33 cellular contexts compared by ENCODE assay signal in genomic region chr7:75987805-75988630, GRCh38. TPM values are rescaled to one million over a fixed set of nuclear protein-coding genes. Genes with fewer than 3 reads are reported as not detected.
DNase-seq lines count a peak whose midpoint lies in the region; ATAC-seq and TF ChIP-seq lines count a peak whose summit lies in the region.
"Had no signal": no experiment of that assay in that cellular context is flagged by ENCODE, and none has a peak within 500 bp of the region (broad histone marks: within the 10 kb centered on the region; RNA-seq: fewer than 3 reads in every experiment).

No MANE protein-coding gene starts in this region.

- intact Hi-C loops in left ventricle myocardium inferior (cut with micrococcal nuclease), result no loop called here
- intact Hi-C loops in left cardiac atrium (cut with DNase I), result loop anchor here in 1 of 2 donors (10.0 kb wide), 1 partner anchor 73 kb away; the partner anchor contains the start of gene POR
- intact Hi-C loops in activated B cell treated with CpG ODN at 0.5 μM for 24 hours (cut with micrococcal nuclease), result no loop called here
- intact Hi-C loops in upper lobe of right lung (cut with DNase I), result no loop called here

- peaks cover 57% of the 10 kb centered on the region for H3K36me3 Mint-ChIP-seq in activated B cell treated with CpG ODN at 0.5 μM for 24 hours (ENCODE audit: low read depth)

- CTCF ChIA-PET in activated B cell treated with CpG ODN at 0.5 μM for 24 hours (lab: Charles Lee), result no interaction called here

- H3K27ac ChIP-seq in left ventricle myocardium inferior (replicated peaks) (peak overlapping the region; percentile 34), lung (ENCODE audit: low read depth in 1 of 2, low read length in 1 of 2) (peak overlapping the region; percentile 11 to 13), upper lobe of right lung (no peak overlapping the region)
- H3K27ac ChIP-seq: BLaER1, pancreas, SK-N-MC, vagina had no signal

- no peaks in the 10 kb centered on the region for H3K27me3 ChIP-seq in left ventricle myocardium inferior (ENCODE audit: low read depth)
- no peaks in the 10 kb centered on the region for H3K27me3 ChIP-seq in lung (ENCODE audit: control insufficient read depth, insufficient read depth)
- no peaks in the 10 kb centered on the region for H3K27me3 ChIP-seq in upper lobe of right lung
- H3K27me3 ChIP-seq: BLaER1, pancreas, vagina had no signal

- H3K9me3 ChIP-seq in left ventricle myocardium inferior (replicated peaks), result no peaks in the 10 kb centered on the region
- no peaks in the 10 kb centered on the region for H3K9me3 ChIP-seq in lung (ENCODE audit: control insufficient read depth in 2 of 2, insufficient read depth in 1 of 2, low read length in 1 of 2)
- no peaks in the 10 kb centered on the region for H3K9me3 ChIP-seq in upper lobe of right lung
- H3K9me3 ChIP-seq: BLaER1, mucosa of descending colon, pancreas, vagina had no signal

- TF ChIP-seq CTCF in left ventricle myocardium inferior (IDR thresholded peaks at IDR 0.05; ENCODE audit: borderline replicate concordance) (no peak), activated B cell treated with CpG ODN at 0.5 μM for 24 hours (IDR thresholded peaks at IDR 0.05) (no peak), lung (IDR thresholded peaks at IDR 0.05; ENCODE audit: control extremely low read depth, extremely low read depth) (no peak), upper lobe of right lung (IDR thresholded peaks at IDR 0.05) (no peak)

- H3K4me1 Mint-ChIP-seq in activated B cell treated with CpG ODN at 0.5 μM for 24 hours, result peaks cover 30% of the 10 kb centered on the region

- ATAC-seq in left cardiac atrium (no peak), activated B cell treated with CpG ODN at 0.5 μM for 24 hours (ENCODE audit: low read depth) (no peak), lung (ENCODE audit: insufficient read depth, low FRiP score) (no peak), upper lobe of right lung (no peak), HG02885 (IDR thresholded peaks at IDR 0.05; ENCODE audit: poor library complexity, unreplicated experiment) (no peak), GM18519 (IDR thresholded peaks at IDR 0.05; ENCODE audit: low FRiP score, unreplicated experiment) (no peak)
- ATAC-seq: activated CD4-positive, CD25-positive, alpha-beta regulatory T cell treated with anti-CD3 and anti-CD28 coated beads, Interleukin-2, amount 50 U/mL, for 24 hours; activated CD8-positive, alpha-beta memory T cell treated with anti-CD3 and anti-CD28 coated beads, Interleukin-2, amount 10 ng/mL, durations not matched to agents 7 days and 5 days; activated naive CD8-positive, alpha-beta T cell treated with anti-CD3 and anti-CD28 coated beads, Interleukin-2, amount 50 U/mL, for 24 hours; esophagus mucosa; GM12878; mucosa of descending colon had no signal

- H3K4me3 Mint-ChIP-seq in activated B cell treated with CpG ODN at 0.5 μM for 24 hours, result no peak overlapping the region
- H3K4me3 Mint-ChIP-seq: activated CD8-positive, alpha-beta memory T cell treated with anti-CD3 and anti-CD28 coated beads, Interleukin-2, amount 10 ng/mL, durations not matched to agents 7 days and 5 days; activated naive CD8-positive, alpha-beta T cell treated with anti-CD3 and anti-CD28 coated beads, Interleukin-2, amount 50 U/mL, for 24 hours; nephron progenitor cell; T-helper 1 cell treated with Interleukin-12 subunit alpha and Interleukin-12 subunit beta and Interleukin-4 antibody, amounts not matched to agents 30 μg/mL and 1 μg/mL, for 36 hours had no signal

- peaks cover 55% of the 10 kb centered on the region for H3K4me1 ChIP-seq in left ventricle myocardium inferior
- peaks cover 0 to 14% of the 10 kb centered on the region in 2 donors for H3K4me1 ChIP-seq in lung (ENCODE audit: control insufficient read depth in 2 of 2, insufficient read depth in 2 of 2, low read length in 2 of 2)
- peaks cover 1% of the 10 kb centered on the region for H3K4me1 ChIP-seq in upper lobe of right lung
- H3K4me1 ChIP-seq: BLaER1 had no signal

- no peak for DNase-seq in left ventricle myocardium inferior
- no peak for DNase-seq in left cardiac atrium
- DNase-seq in activated B cell treated with CpG ODN at 0.5 μM for 24 hours, result no peak
- no peak for DNase-seq in lung (ENCODE audit: low spot score)
- DNase-seq in upper lobe of right lung, result peak; percentile 62
- no peak for DNase-seq in hepatic stellate cell (ENCODE audit: low spot score)
- DNase-seq: activated CD4-positive, alpha-beta T cell treated with anti-CD3 and anti-CD28 coated beads, Interleukin-2, amount 50 U/mL, for 4 hours; activated CD8-positive, alpha-beta memory T cell treated with anti-CD3 and anti-CD28 coated beads, Interleukin-2, amount 10 ng/mL, durations not matched to agents 7 days and 5 days; activated naive CD8-positive, alpha-beta T cell treated with anti-CD3 and anti-CD28 coated beads, Interleukin-2, amount 50 U/mL, for 24 hours; activated T-cell treated with anti-CD3 and anti-CD28 coated beads, Interleukin-2, amount 50 U/mL, for 48 hours; central memory CD4-positive, alpha-beta T cell; dermis blood vessel endothelial cell; HCEC 1CT; islet precursor cell; NCI-H1092; NCI-H1694 treated with DMSO at 0.1 percent for 48 hours; NCI-H2171; NCI-H524; nephron progenitor cell; RPMI8226; stimulated activated CD4-positive, alpha-beta T cell treated with anti-CD3 and anti-CD28 coated beads, Interleukin-2, amount 100 ng/mL, for 24 hours; stimulated activated naive CD8-positive, alpha-beta T cell treated with anti-CD3 and anti-CD28 coated beads, Interleukin-15, amount 100 ng/mL, for 72 hours had no signal

- H3K9me3 Mint-ChIP-seq in activated B cell treated with CpG ODN at 0.5 μM for 24 hours, result no peaks in the 10 kb centered on the region
- H3K9me3 Mint-ChIP-seq: activated naive CD8-positive, alpha-beta T cell treated with anti-CD3 and anti-CD28 coated beads, Interleukin-2, amount 50 U/mL, for 24 hours; nephron progenitor cell; stimulated activated naive CD8-positive, alpha-beta T cell treated with anti-CD3 and anti-CD28 coated beads, Interleukin-15, amount 100 ng/mL, for 72 hours; T-helper 1 cell treated with Interleukin-12 subunit alpha and Interleukin-12 subunit beta and Interleukin-4 antibody, amounts not matched to agents 30 μg/mL and 1 μg/mL, for 36 hours had no signal

- H3K4me3 ChIP-seq in left ventricle myocardium inferior (no peak overlapping the region), lung (no peak overlapping the region), upper lobe of right lung (no peak overlapping the region)
- H3K4me3 ChIP-seq: BLaER1, GM12878, mucosa of descending colon, pancreas, SK-N-MC, vagina had no signal

- 89 to 90% methylated on average over 33 of the region's 33 CpGs for WGBS in lung, 2 donors

- POLR2A ChIA-PET in activated B cell treated with CpG ODN at 0.5 μM for 24 hours (lab: Charles Lee), result interaction anchor here (1.1 kb wide), 1 partner anchor 23 kb away, joined by 3 read pairs; no protein-coding TSS in a partner anchor

- H3K27ac Mint-ChIP-seq in activated B cell treated with CpG ODN at 0.5 μM for 24 hours, result peak overlapping the region; percentile 50
- H3K27ac Mint-ChIP-seq: activated CD8-positive, alpha-beta memory T cell treated with anti-CD3 and anti-CD28 coated beads, Interleukin-2, amount 10 ng/mL, durations not matched to agents 7 days and 5 days; activated naive CD8-positive, alpha-beta T cell treated with anti-CD3 and anti-CD28 coated beads, Interleukin-2, amount 50 U/mL, for 24 hours; T-helper 1 cell treated with Interleukin-12 subunit alpha and Interleukin-12 subunit beta and Interleukin-4 antibody, amounts not matched to agents 30 μg/mL and 1 μg/mL, for 36 hours had no signal

- no peaks in the 10 kb centered on the region for H3K27me3 Mint-ChIP-seq in activated B cell treated with CpG ODN at 0.5 μM for 24 hours
- H3K27me3 Mint-ChIP-seq: activated CD8-positive, alpha-beta memory T cell treated with anti-CD3 and anti-CD28 coated beads, Interleukin-2, amount 10 ng/mL, durations not matched to agents 7 days and 5 days; activated naive CD8-positive, alpha-beta T cell treated with anti-CD3 and anti-CD28 coated beads, Interleukin-2, amount 50 U/mL, for 24 hours; stimulated activated naive CD8-positive, alpha-beta T cell treated with anti-CD3 and anti-CD28 coated beads, Interleukin-15, amount 100 ng/mL, for 72 hours had no signal

- H3K36me3 ChIP-seq in left ventricle myocardium inferior (peaks cover 53% of the 10 kb centered on the region), lung (ENCODE audit: control insufficient read depth in 2 of 2, insufficient read depth in 2 of 2, low read length in 2 of 2) (peaks cover 7 to 51% of the 10 kb centered on the region in 2 donors), upper lobe of right lung (peaks cover 49% of the 10 kb centered on the region)

RNA-seq across cellular contexts. Expression of gene TMEM120A, which starts 6.4 kb away (rescaled TPM):
- total RNA-seq in left ventricle myocardium inferior (163 TPM), left cardiac atrium (10 to 100 TPM; 63.5 to 98.3 TPM), activated B cell treated with CpG ODN at 0.5 μM for 24 hours (95.6 and 104 TPM in 2 replicates), lung (10 to 100 TPM; 15.7 to 58.8 TPM), upper lobe of right lung (43.9 TPM)
- 10 to 100 TPM; 56.5 to 90.1 TPM for polyA plus RNA-seq in lung

RNA-seq across cellular contexts. Expression of gene STYXL1, which starts 59.8 kb away (rescaled TPM):
- total RNA-seq in left ventricle myocardium inferior, result 22.2 TPM
- 10 to 100 TPM in 1 of 2 donors, 1 to 10 TPM in 1; 8.2 to 24.1 TPM for total RNA-seq in left cardiac atrium
- 23.1 and 28.1 TPM in 2 replicates for total RNA-seq in activated B cell treated with CpG ODN at 0.5 μM for 24 hours
- total RNA-seq in lung, result 10 to 100 TPM; 36.6 to 40.3 TPM
- 10 to 100 TPM; 42.2 to 45.8 TPM for polyA plus RNA-seq in lung
- 20.9 TPM for total RNA-seq in upper lobe of right lung

RNA-seq across cellular contexts. Expression of gene MDH2, which starts 59.9 kb away (rescaled TPM):
- total RNA-seq in left ventricle myocardium inferior, result 507 TPM
- total RNA-seq in left cardiac atrium, result 100 to 1,000 TPM; 339 to 374 TPM
- 120 and 125 TPM in 2 replicates for total RNA-seq in activated B cell treated with CpG ODN at 0.5 μM for 24 hours
- 100 to 1,000 TPM in 1 of 2 donors, 10 to 100 TPM in 1; 54.3 to 200 TPM for total RNA-seq in lung
- 100 to 1,000 TPM in 1 of 2 donors, 10 to 100 TPM in 1; 58.3 to 113 TPM for polyA plus RNA-seq in lung
- 106 TPM for total RNA-seq in upper lobe of right lung
